ENCODE assay signal across 27 cellular contexts in genomic region chr4:71070015-71070414, GRCh38.
"Had no signal": no experiment of that assay in that cellular context is flagged by ENCODE, and none has a peak within 500 bp of the region (broad histone marks: within the 10 kb centered on the region; RNA-seq: fewer than 3 reads in every experiment).

No MANE protein-coding gene starts in this region.

- H3K27me3 ChIP-seq: colonic mucosa, esophagus muscularis mucosa, esophagus squamous epithelium, gastrocnemius medialis, gastroesophageal sphincter, heart left ventricle, heart right ventricle had no signal

- H3K9me3 ChIP-seq: colonic mucosa, esophagus muscularis mucosa, esophagus squamous epithelium, gastrocnemius medialis, gastroesophageal sphincter, heart left ventricle, heart right ventricle had no signal

- H3K27ac ChIP-seq: colonic mucosa, coronary artery, dorsolateral prefrontal cortex, epithelial cell of prostate, esophagus muscularis mucosa, esophagus squamous epithelium, foreskin keratinocyte, gastrocnemius medialis, gastroesophageal sphincter, heart left ventricle, heart right ventricle had no signal

- H3K4me1 ChIP-seq: foreskin keratinocyte had no signal

- ATAC-seq: effector memory CD8-positive, alpha-beta T cell; esophagus mucosa; foreskin keratinocyte; gastrocnemius medialis; gastroesophageal sphincter; heart left ventricle; heart right ventricle had no signal

- FAIRE-seq: colon, endothelial cell of umbilical vein, frontal cortex had no signal

- H3K36me3 ChIP-seq: colonic mucosa, esophagus muscularis mucosa, esophagus squamous epithelium, gastrocnemius medialis, gastroesophageal sphincter, heart left ventricle, heart right ventricle had no signal

- H3K4me3 ChIP-seq: colonic mucosa, coronary artery, dorsolateral prefrontal cortex, esophagus muscularis mucosa, esophagus squamous epithelium, gastrocnemius medialis, gastroesophageal sphincter, heart left ventricle, heart right ventricle had no signal

- DNase-seq: colonic mucosa; cortex of kidney; dermis blood vessel endothelial cell; dorsolateral prefrontal cortex; effector CD4-positive, alpha-beta T cell; effector CD8-positive, alpha-beta T cell; effector memory CD4-positive, alpha-beta T cell; effector memory CD8-positive, alpha-beta T cell; endodermal cell; erythroblast; esophagus squamous epithelium; foreskin fibroblast; foreskin keratinocyte; foreskin melanocyte; gastrocnemius medialis; glutamatergic neuron; head of caudate nucleus; heart left ventricle; heart right ventricle had no signal
